ENCODE assay signal across 38 cellular contexts in the genomic region with DNA sequence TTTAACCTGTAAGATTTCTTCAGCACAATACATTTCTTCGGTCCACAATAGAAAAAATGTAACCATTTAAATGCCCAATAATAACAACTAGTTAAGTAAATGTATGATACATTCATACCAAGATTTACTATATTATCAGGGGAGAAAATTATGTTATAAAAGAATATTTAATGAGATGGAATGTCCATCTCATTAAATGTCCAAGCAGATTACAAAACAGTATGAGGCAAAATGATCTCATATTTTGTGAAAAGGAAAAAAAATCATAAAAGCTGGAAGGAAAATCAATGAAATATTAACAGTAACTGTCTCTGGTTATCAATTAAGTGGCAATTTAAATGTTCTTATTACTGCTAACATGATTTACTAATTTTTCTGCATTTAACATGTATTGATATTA. TPM values are rescaled to one million over a fixed set of nuclear protein-coding genes. Genes with fewer than 3 reads are reported as not detected.
"Had no signal": no experiment of that assay in that cellular context is flagged by ENCODE, and none has a peak within 500 bp of the region (broad histone marks: within the 10 kb centered on the region; RNA-seq: fewer than 3 reads in every experiment).

No MANE protein-coding gene starts in this region.

- H3K27ac ChIP-seq: KMS-11 had no signal

- H3K36me3 ChIP-seq: MG63 had no signal

- H3K4me3 ChIP-seq: MG63 had no signal

- H3K9me3 ChIP-seq: MG63 had no signal

- DNase-seq: Karpas-422, Kasumi-1, KG1, MG63, MM.1S, MV-4-11, NCI-H1048, NCI-H1092, NCI-H1092 treated with DMSO at 0.1 percent for 48 hours, NCI-H1105, NCI-H1105 treated with DMSO at 0.1 percent for 48 hours, NCI-H1417, NCI-H1417 treated with DMSO at 0.1 percent for 48 hours, NCI-H1436, NCI-H1436 treated with DMSO at 0.1 percent for 48 hours, NCI-H146, NCI-H1694, NCI-H1694 treated with DMSO at 0.1 percent for 48 hours, NCI-H187, NCI-H187 treated with DMSO at 0.1 percent for 48 hours, NCI-H1930, NCI-H2029, NCI-H2029 treated with DMSO at 0.1 percent for 48 hours, NCI-H2081, NCI-H2081 treated with DMSO at 0.1 percent for 48 hours, NCI-H2107, NCI-H2227 treated with DMSO at 0.1 percent for 48 hours, NCI-H226, NCI-H345, NCI-H446, NCI-H446 treated with DMSO at 0.1 percent for 48 hours, NCI-H510A, NCI-H510A treated with DMSO at 0.1 percent for 48 hours had no signal

RNA-seq across cellular contexts. Expression of a gene that starts 10.1 kb away (rescaled TPM):
- total RNA-seq: LHCN-M2, M059J, MCF 10A, NCI-H460 had no signal
